9 cellular contexts compared by ENCODE assay signal in the genomic region with DNA sequence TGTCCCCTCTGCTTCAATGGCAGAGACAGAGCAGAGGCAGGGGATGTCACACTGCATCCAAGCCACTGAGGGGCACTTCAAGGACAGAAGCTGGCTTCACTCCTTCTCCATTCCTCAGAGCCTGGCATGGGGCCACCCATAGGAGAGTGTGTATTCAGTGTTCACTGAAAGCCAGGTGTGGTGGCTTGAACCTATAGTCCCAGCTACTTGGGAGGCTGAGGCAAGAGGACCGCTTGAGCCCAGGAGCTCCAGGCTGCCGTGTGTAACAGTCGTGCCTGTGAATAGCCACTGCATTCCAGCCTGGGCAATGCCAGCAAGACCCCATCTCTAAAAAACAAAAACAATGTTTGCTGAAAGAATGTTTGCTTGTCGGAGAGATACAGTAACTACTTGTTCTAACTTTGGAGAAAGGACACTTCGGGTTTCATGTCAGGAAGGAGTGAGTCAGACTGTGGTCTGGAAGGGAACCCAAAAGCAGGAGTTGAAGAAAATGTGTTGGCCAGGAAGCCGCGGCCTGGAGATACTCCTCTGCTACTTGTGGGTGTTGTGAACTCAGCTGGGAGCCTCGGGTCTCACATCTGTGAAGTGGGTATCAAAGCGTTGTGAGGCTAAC. TPM values are rescaled to one million over a fixed set of nuclear protein-coding genes. Genes with fewer than 3 reads are reported as not detected.
A peak's percentile ranks its signal among the peaks of the same experiment; 100 is the strongest.
DNase-seq lines count a peak whose midpoint lies in the region; FAIRE-seq and TF ChIP-seq lines count a peak whose summit lies in the region.
"Had no signal": no experiment of that assay in that cellular context is flagged by ENCODE, and none has a peak within 500 bp of the region (broad histone marks: within the 10 kb centered on the region; RNA-seq: fewer than 3 reads in every experiment).

No MANE protein-coding gene starts in this region.

- no peak for TF ChIP-seq EP300 in ovary (IDR thresholded peaks at IDR 0.05)

- WGBS in ovary, 3 donors, result 11 to 16% (median 12%) methylated on average over 9 of the region's 9 CpGs

- H3K27me3 ChIP-seq in ovary (no peaks in the 10 kb centered on the region), H7 (ENCODE audit: control insufficient read depth, insufficient read depth, low read length) (no peaks in the 10 kb centered on the region)

- no peaks in the 10 kb centered on the region for H3K9me3 ChIP-seq in ovary

- no peak for TF ChIP-seq CTCF in ovary (IDR thresholded peaks at IDR 0.05)

- no peak for TF ChIP-seq POLR2A in ovary (IDR thresholded peaks at IDR 0.05)

- peak; percentile 63 for DNase-seq in NCI-H2029 (lab: John Stamatoyannopoulos, UW)
- DNase-seq in NCI-H2029 treated with DMSO at 0.1 percent for 48 hours (lab: John Stamatoyannopoulos, UW), result no peak
- DNase-seq in activated CD4-positive, alpha-beta T cell treated with anti-CD3 and anti-CD28 coated beads, Interleukin-2, amount 50 U/mL, for 4 hours, result peak; percentile 43 to 52
- DNase-seq in effector CD4-positive, alpha-beta T cell, result peak; percentile 41
- peak; percentile 41 to 74 (median 50) for DNase-seq in ovary
- peak; percentile 75 for DNase-seq in urothelium cell line (ENCODE audit: low spot score)
- no peak for DNase-seq in H7
- DNase-seq in DMS53 (lab: John Stamatoyannopoulos, UW), result no peak

- H3K27ac ChIP-seq in ovary, result peak overlapping the region in 1 of 2 donors; percentile 29

- intact Hi-C loops in ovary (cut with DNase I), result no loop called here

- H3K36me3 ChIP-seq in ovary (no peaks in the 10 kb centered on the region), H7 (replicated peaks; ENCODE audit: control insufficient read depth, insufficient read depth, low read length) (no peaks in the 10 kb centered on the region)

- H3K4me1 ChIP-seq in ovary (ENCODE audit: insufficient read depth), result peaks cover 21% of the 10 kb centered on the region

- FAIRE-seq in urothelium cell line (lab: Jason Lieb, UNC), result no peak
- FAIRE-seq: A204.1 had no signal

- H3K4me3 ChIP-seq in ovary, result no peak overlapping the region
- no peak overlapping the region for H3K4me3 ChIP-seq in H7 (ENCODE audit: insufficient read depth, low read depth, low read length)

RNA-seq across cellular contexts. Expression of a gene that starts 43.4 kb away (rescaled TPM):
- 10 to 100 TPM; 11.5 to 25.9 (median 15.2) TPM for total RNA-seq in ovary
- polyA plus RNA-seq in ovary, result 10 to 100 TPM; 15.6 to 25.8 TPM
- 23.8 and 27.6 TPM in 2 replicates for total RNA-seq in H7 (2014; rRNA removed; shearing (Covaris generic))

Comparison
In these comparisons a context has a peak if more than half of its experiments do, and no peak if none do; other contexts are left out.
1. DNase-seq: peak in NCI-H2029 (single experiment), activated CD4-positive, alpha-beta T cell treated with anti-CD3 and anti-CD28 coated beads, Interleukin-2, amount 50 U/mL, for 4 hours (2 of 2), effector CD4-positive, alpha-beta T cell (single experiment), ovary (5 of 5) and urothelium cell line (single experiment); none in NCI-H2029 treated with DMSO at 0.1 percent for 48 hours (single experiment), H7 (single experiment) and DMS53 (single experiment).